Comparison of ENCODE assay signal across 12 cellular contexts in the genomic region with DNA sequence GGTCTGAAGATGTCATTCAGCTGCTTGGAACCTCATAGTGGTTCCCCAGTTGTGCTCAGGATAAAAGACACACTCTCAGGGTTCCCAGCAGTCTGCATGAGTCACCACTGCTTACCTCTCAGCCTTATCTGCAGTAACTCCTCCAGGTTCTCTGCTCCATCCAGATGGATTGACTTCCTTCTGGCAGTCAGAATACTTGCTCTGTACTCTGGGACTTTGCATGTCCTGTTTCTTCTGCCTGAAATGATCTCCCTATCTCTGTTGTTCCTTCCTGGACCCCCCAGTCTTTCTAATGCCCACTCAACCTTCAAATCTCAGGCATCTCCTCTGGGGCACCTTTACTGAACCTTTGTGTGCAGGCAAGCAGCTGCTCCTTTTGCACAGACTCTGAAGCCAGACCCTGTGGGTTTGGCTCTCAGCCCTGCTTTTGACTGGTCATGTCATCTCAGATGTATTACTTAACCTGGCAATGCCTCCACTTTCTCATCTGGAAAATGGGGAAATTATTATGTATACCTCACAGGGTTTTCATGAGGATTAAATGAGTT. TPM values are rescaled to one million over a fixed set of nuclear protein-coding genes. Genes with fewer than 3 reads are reported as not detected.
DNase-seq lines count a peak whose midpoint lies in the region; ATAC-seq and TF ChIP-seq lines count a peak whose summit lies in the region.
"Had no signal": no experiment of that assay in that cellular context is flagged by ENCODE, and none has a peak within 500 bp of the region (broad histone marks: within the 10 kb centered on the region; RNA-seq: fewer than 3 reads in every experiment).

No MANE protein-coding gene starts in this region.

- no peaks in the 10 kb centered on the region for H3K36me3 Mint-ChIP-seq in glutamatergic neuron (ENCODE audit: unreplicated experiment)

- H3K27ac Mint-ChIP-seq in glutamatergic neuron (ENCODE audit: unreplicated experiment) = peak overlapping the region; percentile 6
- H3K27ac Mint-ChIP-seq: activated CD8-positive, alpha-beta T cell treated with anti-CD3 and anti-CD28 coated beads for 36 hours had no signal

- no peak overlapping the region for H3K4me3 Mint-ChIP-seq in glutamatergic neuron (ENCODE audit: unreplicated experiment)
- H3K4me3 Mint-ChIP-seq: activated CD8-positive, alpha-beta T cell treated with anti-CD3 and anti-CD28 coated beads for 36 hours had no signal

- ATAC-seq in SK-N-SH treated with all-trans-retinoic acid at 6 μM for 48 hours = peak; percentile 62; the same call in 2 of the 3 replicates
- ATAC-seq: activated CD8-positive, alpha-beta T cell treated with anti-CD3 and anti-CD28 coated beads for 36 hours had no signal

- peaks cover 2% of the 10 kb centered on the region for H3K27me3 Mint-ChIP-seq in glutamatergic neuron (ENCODE audit: unreplicated experiment)
- H3K27me3 Mint-ChIP-seq: activated CD8-positive, alpha-beta T cell treated with anti-CD3 and anti-CD28 coated beads for 36 hours had no signal

- peak; percentile 68 for DNase-seq in LHCN-M2 (ENCODE audit: low read depth)
- no peak for DNase-seq in glutamatergic neuron
- peak; percentile 50 for DNase-seq in renal cortical epithelial cell (ENCODE audit: low read depth)
- DNase-seq in mucosa of gallbladder (ENCODE audit: low spot score) = no peak
- DNase-seq in NCI-H82 (lab: John Stamatoyannopoulos, UW) = no peak
- no peak for DNase-seq in HT-29 (ENCODE audit: low spot score)
- DNase-seq: activated CD8-positive, alpha-beta T cell treated with anti-CD3 and anti-CD28 coated beads for 36 hours; activated effector memory CD4-positive, alpha-beta T cell treated with Interleukin-2 at 50 U/mL for 16 hours; NCI-H1105 treated with DMSO at 0.1 percent for 48 hours; NCI-H446 treated with DMSO at 0.1 percent for 48 hours; T-helper 9 cell had no signal

- TF ChIP-seq CTCF in glutamatergic neuron (IDR thresholded peaks at IDR 0.05; ENCODE audit: partially characterized antibody, unreplicated experiment) = no peak

- peaks cover 25% of the 10 kb centered on the region for H3K4me1 Mint-ChIP-seq in glutamatergic neuron (ENCODE audit: low read depth, unreplicated experiment)

- H3K9me3 Mint-ChIP-seq in glutamatergic neuron (ENCODE audit: unreplicated experiment) = no peaks in the 10 kb centered on the region

TF ChIP-seq in SK-N-SH treated with all-trans-retinoic acid at 6 μM for 48 hours, 23 proteins besides CTCF, POLR2A, EP300 and RAD21:
- TF ChIP-seq RARB (CRISPR knock-in tag; IDR thresholded peaks at IDR 0.05) (no peak), OSR1 (CRISPR knock-in tag; IDR thresholded peaks at IDR 0.05) (no peak), ZNF8 (CRISPR knock-in tag; IDR thresholded peaks at IDR 0.05) (peak; percentile 65)

RNA-seq across cellular contexts. Expression of a gene that starts 38.4 kb away (rescaled TPM):
- 27.6 and 36.4 TPM in 2 replicates for total RNA-seq in LHCN-M2 (2014; rRNA removed)
- 1.8 TPM for polyA plus RNA-seq in LHCN-M2 (2012)
- total RNA-seq in glutamatergic neuron (ENCODE audit: unreplicated experiment) = 6.9 TPM
- 7.8 and 30.0 TPM in 2 replicates for total RNA-seq in renal cortical epithelial cell
- total RNA-seq in mucosa of gallbladder = 90.5 TPM
- total RNA-seq in HT-29 (2014; rRNA removed; shearing (Covaris generic)) = 3.6 and 5.1 TPM in 2 replicates

Comparison
In these comparisons a context has a peak if more than half of its experiments do, and no peak if none do; other contexts are left out.
1. DNase-seq: peak in LHCN-M2 (single experiment) and renal cortical epithelial cell (single experiment); none in glutamatergic neuron (single experiment), mucosa of gallbladder (single experiment), NCI-H82 (single experiment) and HT-29 (single experiment).